ENCODE assay signal across 29 cellular contexts in the genomic region with DNA sequence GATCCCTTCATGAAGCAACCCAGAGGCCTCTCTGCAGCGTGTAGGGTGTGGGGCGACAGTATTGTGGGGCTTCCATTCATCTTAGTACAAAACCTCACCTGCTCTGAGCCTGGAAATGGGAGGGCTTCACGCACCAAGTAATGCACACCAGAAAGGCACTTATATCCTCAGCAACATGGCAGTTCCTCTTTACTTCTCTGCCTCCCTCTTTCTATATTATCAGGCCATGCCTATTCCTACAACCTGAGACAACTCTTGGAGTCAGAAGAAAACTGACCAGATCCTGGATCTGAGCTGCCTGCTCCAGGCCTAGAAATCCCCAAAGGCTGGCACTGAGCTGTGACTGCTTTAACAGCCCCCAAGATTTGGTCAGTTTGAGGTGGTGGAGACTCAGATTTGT.
"Had no signal": no experiment of that assay in that cellular context is flagged by ENCODE, and none has a peak within 500 bp of the region (broad histone marks: within the 10 kb centered on the region; RNA-seq: fewer than 3 reads in every experiment).

No MANE protein-coding gene starts in this region.

- H3K4me3 ChIP-seq: heart left ventricle, left lung, lower lobe of right lung, neural progenitor cell, pancreas, prostate gland, smooth muscle cell, stomach, testis, thyroid gland, transverse colon, upper lobe of left lung had no signal

- H3K9me3 Mint-ChIP-seq: immature natural killer cell; naive thymus-derived CD8-positive, alpha-beta T cell; nephron; neural progenitor cell; stimulated activated naive B cell treated with anti-CD40 and anti-IgM and Interleukin-4, amounts not matched to agents 10 μg/mL and 1 μg/mL and 100 μg/mL, for 72 hours had no signal

- H3K9me3 ChIP-seq: heart left ventricle, left lung, lower lobe of right lung, pancreas, prostate gland, stomach, testis, thyroid gland, transverse colon, upper lobe of left lung had no signal

- H3K4me2 ChIP-seq: neural progenitor cell, smooth muscle cell had no signal

- H3K4me1 ChIP-seq: left lung, lower lobe of right lung, pancreas, prostate gland had no signal

- H3K27me3 Mint-ChIP-seq: naive thymus-derived CD8-positive, alpha-beta T cell; stimulated activated naive B cell treated with anti-CD40 and anti-IgM and Interleukin-4, amounts not matched to agents 10 μg/mL and 1 μg/mL and 100 μg/mL, for 72 hours had no signal

- ATAC-seq: left colon; left lung; lower lobe of right lung; naive thymus-derived CD8-positive, alpha-beta T cell; pancreas; right cardiac atrium; stimulated activated naive B cell treated with anti-CD40 and anti-IgM and Interleukin-4, amounts not matched to agents 10 μg/mL and 1 μg/mL and 100 μg/mL, for 72 hours; stimulated activated naive CD8-positive, alpha-beta T cell treated with anti-CD3 and anti-CD28 coated beads, Interleukin-15, Interleukin-2, amounts not matched to agents 100 U/mL and 50 U/mL, for 24 hours had no signal

- H3K27me3 ChIP-seq: heart left ventricle, left lung, neural progenitor cell, pancreas, stomach, testis, thyroid gland, transverse colon, upper lobe of left lung had no signal

- H3K27ac Mint-ChIP-seq: immature natural killer cell; nephron; neural progenitor cell; stimulated activated naive B cell treated with anti-CD40 and anti-IgM and Interleukin-4, amounts not matched to agents 10 μg/mL and 1 μg/mL and 100 μg/mL, for 72 hours had no signal

- FAIRE-seq: islet of Langerhans, kidney, pancreas, urothelium cell line had no signal

- DNase-seq: heart left ventricle; hypothalamus; immature natural killer cell; kidney; left colon; left lung; lower lobe of right lung; mammary epithelial cell; mesenchymal stem cell; naive thymus-derived CD8-positive, alpha-beta T cell; pancreas; posterior cingulate gyrus; retina; right cardiac atrium; stimulated activated CD4-positive, alpha-beta T cell treated with anti-CD3 and anti-CD28 coated beads, Interleukin-1b, Interleukin-23, amount 100 ng/mL, for 48 hours; stimulated activated CD4-positive, alpha-beta T cell treated with anti-CD3 and anti-CD28 coated beads, Interleukin-4, amount 100 ng/mL, for 1 hour; stimulated activated naive B cell treated with anti-CD40 and anti-IgM and Interleukin-4, amounts not matched to agents 10 μg/mL and 1 μg/mL and 100 μg/mL, for 72 hours; stimulated activated naive CD8-positive, alpha-beta T cell treated with anti-CD3 and anti-CD28 coated beads, Interleukin-15, Interleukin-2, amounts not matched to agents 100 U/mL and 50 U/mL, for 24 hours; stomach; testis; thyroid gland; transverse colon; upper lobe of left lung had no signal

- H3K4me3 Mint-ChIP-seq: immature natural killer cell; naive thymus-derived CD8-positive, alpha-beta T cell; nephron; neural progenitor cell; stimulated activated naive B cell treated with anti-CD40 and anti-IgM and Interleukin-4, amounts not matched to agents 10 μg/mL and 1 μg/mL and 100 μg/mL, for 72 hours had no signal

- H3K36me3 ChIP-seq: heart left ventricle, left lung, lower lobe of right lung, neural progenitor cell, pancreas, prostate gland, stomach, transverse colon, upper lobe of left lung had no signal

- H3K9ac ChIP-seq: neural progenitor cell had no signal

- H3K27ac ChIP-seq: heart left ventricle, left lung, lower lobe of right lung, neural progenitor cell, pancreas, prostate gland, stomach, testis, thyroid gland, transverse colon, upper lobe of left lung had no signal

- H2AFZ ChIP-seq: neural progenitor cell had no signal
